ENCODE assay signal across 25 cellular contexts in genomic region chr13:44030615-44031014, GRCh38.
DNase-seq lines count a peak whose midpoint lies in the region; ATAC-seq and TF ChIP-seq lines count a peak whose summit lies in the region.
"Had no signal": no experiment of that assay in that cellular context is flagged by ENCODE, and none has a peak within 500 bp of the region (broad histone marks: within the 10 kb centered on the region; RNA-seq: fewer than 3 reads in every experiment).

No MANE protein-coding gene starts in this region.

- ATAC-seq in sciatic nerve: peak; percentile 66
- no peak for ATAC-seq in HG03139 (IDR thresholded peaks at IDR 0.05; ENCODE audit: unreplicated experiment)
- no peak for ATAC-seq in HG03439 (IDR thresholded peaks at IDR 0.05; ENCODE audit: unreplicated experiment)
- ATAC-seq: GM12878, GM23338 had no signal

- DNase-seq in fibroblast of the aortic adventitia (ENCODE audit: low read depth): peak; percentile 21
- DNase-seq in myocyte (ENCODE audit: low read depth): peak; percentile 79
- DNase-seq in sciatic nerve (ENCODE audit: low spot score): no peak
- no peak for DNase-seq in NCI-H128 (lab: John Stamatoyannopoulos, UW; ENCODE audit: unreplicated experiment)
- DNase-seq in SIG-M5 (lab: John Stamatoyannopoulos, UW): no peak
- DNase-seq: C1 segment of cervical spinal cord; Caco-2; CD4-positive, alpha-beta memory T cell; DMS79; EL; GDM1; H9; Karpas-422; MV-4-11; NCI-H1105; NCI-H146; NCI-H1930; NCI-H2107; NCI-H524; NCI-H748 treated with DMSO at 0.1 percent for 48 hours; SK-N-SH had no signal

- no peak for TF ChIP-seq CTCF in fibroblast of the aortic adventitia (IDR thresholded peaks at IDR 0.05; ENCODE audit: insufficient read depth, low read length)

- H3K4me3 ChIP-seq in fibroblast of the aortic adventitia (ENCODE audit: low read depth, low read length): no peak overlapping the region
- H3K4me3 ChIP-seq: GM12878, GM23338 had no signal

- intact Hi-C loops in sciatic nerve (cut with DNase I): no loop called here

Comparison
In these comparisons a context has a peak if more than half of its experiments do, and no peak if none do; other contexts are left out.
1. DNase-seq: peak in fibroblast of the aortic adventitia (single experiment) and myocyte (single experiment); none in sciatic nerve (single experiment), NCI-H128 (single experiment) and SIG-M5 (single experiment).